ENCODE assay signal across 15 cellular contexts in the genomic region with DNA sequence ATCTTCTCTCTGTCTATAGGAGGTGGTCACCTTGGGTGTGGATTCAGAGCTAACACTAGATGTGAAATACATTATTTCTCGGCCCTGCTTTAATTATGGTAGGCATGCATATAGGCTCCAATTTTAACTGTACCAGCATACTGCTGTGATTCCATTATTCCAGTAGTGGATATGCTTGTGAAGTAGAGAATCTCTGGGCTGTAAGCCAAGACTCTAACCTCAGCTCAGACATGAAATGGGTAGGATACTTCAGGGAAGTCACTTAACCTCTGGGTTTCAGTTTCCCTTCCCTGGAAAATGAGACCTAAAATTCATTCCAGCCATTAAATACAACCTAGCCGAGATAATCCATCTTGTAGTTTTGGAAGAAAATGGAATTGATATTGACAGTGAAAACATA. TPM values are rescaled to one million over a fixed set of nuclear protein-coding genes. Genes with fewer than 3 reads are reported as not detected.
DNase-seq lines count a peak whose midpoint lies in the region; ATAC-seq and TF ChIP-seq lines count a peak whose summit lies in the region.
"Had no signal": no experiment of that assay in that cellular context is flagged by ENCODE, and none has a peak within 500 bp of the region (broad histone marks: within the 10 kb centered on the region; RNA-seq: fewer than 3 reads in every experiment).

No MANE protein-coding gene starts in this region.

- no peaks in the 10 kb centered on the region for H3K27me3 Mint-ChIP-seq in activated naive CD4-positive, alpha-beta T cell treated with anti-CD3 and anti-CD28 coated beads, Interleukin-2, amount 10 ng/mL, durations not matched to agents 7 days and 5 days
- H3K27me3 Mint-ChIP-seq: activated CD4-positive, alpha-beta memory T cell treated with anti-CD3 and anti-CD28 coated beads, Interleukin-2, amount 10 ng/mL, durations not matched to agents 7 days and 5 days; activated T-helper 17 cell treated with anti-CD3 and anti-CD28 coated beads, Interleukin-2, amount 50 U/mL, for 72 hours had no signal

- no peak for TF ChIP-seq CTCF in GM10266 (IDR thresholded peaks at IDR 0.05; ENCODE audit: control insufficient read depth, insufficient read depth, low read depth, missing control alignments)

- peaks cover 7% of the 10 kb centered on the region for H3K9me3 Mint-ChIP-seq in activated naive CD4-positive, alpha-beta T cell treated with anti-CD3 and anti-CD28 coated beads, Interleukin-2, amount 10 ng/mL, durations not matched to agents 7 days and 5 days

- CTCF ChIA-PET in activated naive CD4-positive, alpha-beta T cell treated with anti-CD3 and anti-CD28 coated beads, Interleukin-2, amount 10 ng/mL, durations not matched to agents 7 days and 5 days (lab: Charles Lee) = no interaction called here

- H3K36me3 ChIP-seq in adipocyte (ENCODE audit: control insufficient read depth, insufficient read depth, low read length, severe bottlenecking) = no peaks in the 10 kb centered on the region
- H3K36me3 ChIP-seq: pancreas, thoracic aorta had no signal

- peaks cover 4% of the 10 kb centered on the region for H3K9me3 ChIP-seq in adipocyte (ENCODE audit: control insufficient read depth, low read length)
- H3K9me3 ChIP-seq: mucosa of descending colon, pancreas had no signal

- H3K4me1 Mint-ChIP-seq in activated naive CD4-positive, alpha-beta T cell treated with anti-CD3 and anti-CD28 coated beads, Interleukin-2, amount 10 ng/mL, durations not matched to agents 7 days and 5 days = no peaks in the 10 kb centered on the region
- H3K4me1 Mint-ChIP-seq: activated CD4-positive, alpha-beta memory T cell treated with anti-CD3 and anti-CD28 coated beads, Interleukin-2, amount 10 ng/mL, durations not matched to agents 7 days and 5 days; activated T-helper 17 cell treated with anti-CD3 and anti-CD28 coated beads, Interleukin-2, amount 50 U/mL, for 72 hours had no signal

- no peaks in the 10 kb centered on the region for H3K4me1 ChIP-seq in adipocyte (ENCODE audit: control insufficient read depth, insufficient read depth, low read length)
- H3K4me1 ChIP-seq: foreskin keratinocyte, pancreas had no signal

- no peak overlapping the region for H3K4me3 Mint-ChIP-seq in activated naive CD4-positive, alpha-beta T cell treated with anti-CD3 and anti-CD28 coated beads, Interleukin-2, amount 10 ng/mL, durations not matched to agents 7 days and 5 days
- H3K4me3 Mint-ChIP-seq: activated CD4-positive, alpha-beta memory T cell treated with anti-CD3 and anti-CD28 coated beads, Interleukin-2, amount 10 ng/mL, durations not matched to agents 7 days and 5 days; activated T-helper 17 cell treated with anti-CD3 and anti-CD28 coated beads, Interleukin-2, amount 50 U/mL, for 72 hours had no signal

- ATAC-seq in stimulated activated naive CD8-positive, alpha-beta T cell treated with anti-CD3 and anti-CD28 coated beads, Interleukin-15, Interleukin-2, amounts not matched to agents 100 U/mL and 50 U/mL, for 24 hours = no peak
- ATAC-seq: activated T-helper 17 cell treated with anti-CD3 and anti-CD28 coated beads, Interleukin-2, amount 50 U/mL, for 72 hours; foreskin keratinocyte; mucosa of descending colon; pancreas had no signal

- no peak overlapping the region for H3K9ac ChIP-seq in adipocyte (ENCODE audit: low read length)

- H3K27ac Mint-ChIP-seq in activated naive CD4-positive, alpha-beta T cell treated with anti-CD3 and anti-CD28 coated beads, Interleukin-2, amount 10 ng/mL, durations not matched to agents 7 days and 5 days = no peak overlapping the region
- H3K27ac Mint-ChIP-seq: activated CD4-positive, alpha-beta memory T cell treated with anti-CD3 and anti-CD28 coated beads, Interleukin-2, amount 10 ng/mL, durations not matched to agents 7 days and 5 days; activated T-helper 17 cell treated with anti-CD3 and anti-CD28 coated beads, Interleukin-2, amount 50 U/mL, for 72 hours had no signal

- H3K27me3 ChIP-seq in adipocyte (replicated peaks; ENCODE audit: control insufficient read depth, insufficient read depth, low read length) = peaks cover 4% of the 10 kb centered on the region
- H3K27me3 ChIP-seq: foreskin keratinocyte, pancreas had no signal

- no peak overlapping the region for H3K4me3 ChIP-seq in adipocyte (ENCODE audit: low read length)
- H3K4me3 ChIP-seq: mucosa of descending colon, pancreas, thoracic aorta had no signal

- H3K36me3 Mint-ChIP-seq in activated naive CD4-positive, alpha-beta T cell treated with anti-CD3 and anti-CD28 coated beads, Interleukin-2, amount 10 ng/mL, durations not matched to agents 7 days and 5 days = no peaks in the 10 kb centered on the region

- peak; percentile 47 for DNase-seq in NCI-H748 (lab: John Stamatoyannopoulos, UW; ENCODE audit: unreplicated experiment)
- no peak for DNase-seq in NCI-H748 treated with DMSO at 0.1 percent for 48 hours (lab: John Stamatoyannopoulos, UW)
- peak; percentile 44 for DNase-seq in NCI-H128 (lab: John Stamatoyannopoulos, UW; ENCODE audit: unreplicated experiment)
- DNase-seq in adipocyte (ENCODE audit: low read depth) = peak; percentile 40
- peak; percentile 76 for DNase-seq in myocyte (ENCODE audit: low read depth)
- no peak for DNase-seq in stimulated activated naive CD8-positive, alpha-beta T cell treated with anti-CD3 and anti-CD28 coated beads, Interleukin-15, Interleukin-2, amounts not matched to agents 100 U/mL and 50 U/mL, for 24 hours
- no peak for DNase-seq in activated naive CD4-positive, alpha-beta T cell treated with anti-CD3 and anti-CD28 coated beads, Interleukin-2, amount 10 ng/mL, durations not matched to agents 7 days and 5 days
- DNase-seq in GM10266 (ENCODE audit: extremely low spot score) = no peak
- DNase-seq: activated CD4-positive, alpha-beta memory T cell treated with anti-CD3 and anti-CD28 coated beads, Interleukin-2, amount 10 ng/mL, durations not matched to agents 7 days and 5 days; foreskin keratinocyte; mucosa of descending colon; NCI-H526 treated with DMSO at 0.1 percent for 48 hours; pancreas had no signal

RNA-seq across cellular contexts. Expression of gene TRIL, which starts 59.5 kb away (rescaled TPM):
- 0.40 and 0.42 TPM in 2 replicates for total RNA-seq in myocyte
- 0.05 TPM for polyA plus RNA-seq in myocyte (2012)
- total RNA-seq: activated T-helper 17 cell treated with anti-CD3 and anti-CD28 coated beads, Interleukin-2, amount 50 U/mL, for 72 hours; foreskin keratinocyte had no signal
- polyA plus RNA-seq: foreskin keratinocyte had no signal

Comparison
In these comparisons a context has a peak if more than half of its experiments do, and no peak if none do; other contexts are left out.
1. DNase-seq: peak in NCI-H748 (single experiment), NCI-H128 (single experiment), adipocyte (single experiment) and myocyte (single experiment); none in NCI-H748 treated with DMSO at 0.1 percent for 48 hours (single experiment), stimulated activated naive CD8-positive, alpha-beta T cell treated with anti-CD3 and anti-CD28 coated beads, Interleukin-15, Interleukin-2, amounts not matched to agents 100 U/mL and 50 U/mL, for 24 hours (single experiment), activated naive CD4-positive, alpha-beta T cell treated with anti-CD3 and anti-CD28 coated beads, Interleukin-2, amount 10 ng/mL, durations not matched to agents 7 days and 5 days (single experiment) and GM10266 (single experiment).